18 cellular contexts compared by ENCODE assay signal in the genomic region with DNA sequence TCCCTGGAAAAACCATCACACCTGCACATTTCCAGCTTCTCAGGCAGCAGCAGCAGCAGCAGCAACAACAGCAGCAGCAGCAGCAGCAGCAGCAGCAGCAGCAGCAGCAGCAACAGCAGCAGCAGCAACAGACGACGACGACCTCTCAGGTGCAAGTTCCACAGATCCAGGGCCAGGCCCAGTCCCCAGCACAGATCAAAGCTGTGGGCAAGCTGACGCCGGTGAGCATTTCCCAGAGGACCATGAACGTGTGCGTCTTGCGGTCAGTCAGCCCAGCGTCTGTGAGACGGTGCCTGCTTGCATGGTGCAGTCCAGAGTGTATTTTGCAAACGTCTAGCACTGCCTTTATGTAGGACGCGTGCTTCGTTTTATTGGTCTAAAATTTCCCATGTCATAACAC.
DNase-seq lines count a peak whose midpoint lies in the region; ATAC-seq and TF ChIP-seq lines count a peak whose summit lies in the region.
"Had no signal": no experiment of that assay in that cellular context is flagged by ENCODE, and none has a peak within 500 bp of the region (broad histone marks: within the 10 kb centered on the region; RNA-seq: fewer than 3 reads in every experiment).

No MANE protein-coding gene starts in this region.

- no peaks in the 10 kb centered on the region for H3K9me2 ChIP-seq in OCI-LY1 (ENCODE audit: low read depth, low read length)

- H3F3A ChIP-seq in OCI-LY1 (ENCODE audit: insufficient read depth, low read length), result peaks cover 18% of the 10 kb centered on the region; the same call in 1 of the 2 replicates

- H2AFZ ChIP-seq in OCI-LY1 (ENCODE audit: low read length), result no peak overlapping the region
- H2AFZ ChIP-seq: GM23338 had no signal

- ATAC-seq in GM18519 (IDR thresholded peaks at IDR 0.05; ENCODE audit: low FRiP score, unreplicated experiment), result no peak
- ATAC-seq: GM12878, GM23338 had no signal

- H3K36me3 ChIP-seq in OCI-LY1 (ENCODE audit: insufficient read depth, low read length) (peaks cover 39% of the 10 kb centered on the region; the same call in 1 of the 2 replicates), spleen (peaks cover 0 to 100% (median 62%) of the 10 kb centered on the region in 6 donors)

- no peaks in the 10 kb centered on the region for H4K20me1 ChIP-seq in OCI-LY1 (ENCODE audit: insufficient read depth, low read length)

- TF ChIP-seq POLR2A in spleen (IDR thresholded peaks at IDR 0.05), result no peak

- H3K27ac ChIP-seq in OCI-LY1 (ENCODE audit: low read depth, low read length, poor library complexity, severe bottlenecking), result peak overlapping the region; percentile 94
- H3K27ac ChIP-seq in spleen, result no peak overlapping the region
- H3K27ac ChIP-seq: 22Rv1 had no signal

- H3K4me1 Mint-ChIP-seq in T-helper 2 cell treated with Interferon-gamma antibody and Interleukin-4, amounts not matched to agents 5 μg/mL and 100 μg/mL, for 36 hours (ENCODE audit: low read depth), result peaks cover 15% of the 10 kb centered on the region
- H3K4me1 Mint-ChIP-seq in nephron progenitor cell, result peaks cover 38% of the 10 kb centered on the region
- H3K4me1 Mint-ChIP-seq in activated naive CD8-positive, alpha-beta T cell treated with anti-CD3 and anti-CD28 coated beads for 36 hours, result peaks cover 24% of the 10 kb centered on the region
- H3K4me1 Mint-ChIP-seq: GM23338 had no signal

- H3K4me3 ChIP-seq in OCI-LY1 (ENCODE audit: low read depth, low read length, poor library complexity, severe bottlenecking) (no peak overlapping the region), spleen (no peak overlapping the region)
- H3K4me3 ChIP-seq: GM12878, GM23338 had no signal

- H3K9me3 ChIP-seq in OCI-LY1 (ENCODE audit: low read length) (no peaks in the 10 kb centered on the region), spleen (no peaks in the 10 kb centered on the region)

- H3K4me3 Mint-ChIP-seq in T-helper 2 cell treated with Interferon-gamma antibody and Interleukin-4, amounts not matched to agents 5 μg/mL and 100 μg/mL, for 36 hours, result no peak overlapping the region
- peak overlapping the region; percentile 63 for H3K4me3 Mint-ChIP-seq in nephron progenitor cell
- no peak overlapping the region for H3K4me3 Mint-ChIP-seq in activated naive CD8-positive, alpha-beta T cell treated with anti-CD3 and anti-CD28 coated beads for 36 hours
- H3K4me3 Mint-ChIP-seq: CD4-positive, alpha-beta T cell; GM23338; IgD-negative memory B cell had no signal

- peaks cover 34% of the 10 kb centered on the region for H3K36me3 Mint-ChIP-seq in T-helper 2 cell treated with Interferon-gamma antibody and Interleukin-4, amounts not matched to agents 5 μg/mL and 100 μg/mL, for 36 hours (ENCODE audit: low read depth)
- peaks cover 52% of the 10 kb centered on the region for H3K36me3 Mint-ChIP-seq in nephron progenitor cell (ENCODE audit: low read depth)
- peaks cover 17% of the 10 kb centered on the region for H3K36me3 Mint-ChIP-seq in activated naive CD8-positive, alpha-beta T cell treated with anti-CD3 and anti-CD28 coated beads for 36 hours

- intact Hi-C loops in spleen (cut with DNase I; ENCODE audit: low total_unique reads), result no loop called here

- no peaks in the 10 kb centered on the region for H3K9me3 Mint-ChIP-seq in T-helper 2 cell treated with Interferon-gamma antibody and Interleukin-4, amounts not matched to agents 5 μg/mL and 100 μg/mL, for 36 hours
- H3K9me3 Mint-ChIP-seq in nephron progenitor cell, result no peaks in the 10 kb centered on the region
- H3K9me3 Mint-ChIP-seq in activated naive CD8-positive, alpha-beta T cell treated with anti-CD3 and anti-CD28 coated beads for 36 hours, result no peaks in the 10 kb centered on the region
- H3K9me3 Mint-ChIP-seq: CD4-positive, alpha-beta T cell; GM23338; IgD-negative memory B cell had no signal

- H3K27me3 Mint-ChIP-seq in T-helper 2 cell treated with Interferon-gamma antibody and Interleukin-4, amounts not matched to agents 5 μg/mL and 100 μg/mL, for 36 hours (ENCODE audit: low read depth), result no peaks in the 10 kb centered on the region
- no peaks in the 10 kb centered on the region for H3K27me3 Mint-ChIP-seq in nephron progenitor cell (ENCODE audit: low read depth, poor library complexity)
- no peaks in the 10 kb centered on the region for H3K27me3 Mint-ChIP-seq in activated naive CD8-positive, alpha-beta T cell treated with anti-CD3 and anti-CD28 coated beads for 36 hours
- H3K27me3 Mint-ChIP-seq: CD4-positive, alpha-beta T cell; IgD-negative memory B cell had no signal

- 87 to 93% (median 90%) methylated on average over 11 to 14 of the region's 14 CpGs for WGBS in spleen, 5 donors

- H3K4me1 ChIP-seq in OCI-LY1 (ENCODE audit: insufficient read depth, low read length, severe bottlenecking) (peaks cover 63% of the 10 kb centered on the region), spleen (peaks cover 0 to 45% (median 26%) of the 10 kb centered on the region in 6 donors)

- no peak overlapping the region; the same call in 1 of the 2 replicates for H3K9ac ChIP-seq in OCI-LY1 (ENCODE audit: low read length)

- TF ChIP-seq CTCF in OCI-LY1 (IDR thresholded peaks at IDR 0.05; ENCODE audit: low read length) (no peak), nephron progenitor cell (IDR thresholded peaks at IDR 0.05) (no peak), spleen (IDR thresholded peaks at IDR 0.05 in 8 of 11, conservative IDR thresholded peaks at IDR 0.05 in 3 of 11) (no peak)

- H3K27me3 ChIP-seq in OCI-LY1 (ENCODE audit: insufficient read depth, low read length) (no peaks in the 10 kb centered on the region), spleen (replicated peaks in 1 of 7) (no peaks in the 10 kb centered on the region)

- H3K4me2 ChIP-seq in OCI-LY1 (ENCODE audit: low read length), result no peak overlapping the region
- H3K4me2 ChIP-seq: GM23338 had no signal

- peak overlapping the region; percentile 13 for H3K27ac Mint-ChIP-seq in T-helper 2 cell treated with Interferon-gamma antibody and Interleukin-4, amounts not matched to agents 5 μg/mL and 100 μg/mL, for 36 hours
- peak overlapping the region; percentile 79 for H3K27ac Mint-ChIP-seq in nephron progenitor cell
- H3K27ac Mint-ChIP-seq in activated naive CD8-positive, alpha-beta T cell treated with anti-CD3 and anti-CD28 coated beads for 36 hours, result no peak overlapping the region
- H3K27ac Mint-ChIP-seq: GM23338 had no signal

- H3K79me2 ChIP-seq in OCI-LY1 (ENCODE audit: insufficient read depth, low read length), result no peaks in the 10 kb centered on the region

- DNase-seq in T-helper 2 cell treated with Interferon-gamma antibody and Interleukin-4, amounts not matched to agents 5 μg/mL and 100 μg/mL, for 36 hours (ENCODE audit: low spot score), result no peak
- no peak for DNase-seq in T-helper 2 cell
- no peak for DNase-seq in nephron progenitor cell
- DNase-seq in spleen, result peak; percentile 57
- no peak for DNase-seq in activated naive CD8-positive, alpha-beta T cell treated with anti-CD3 and anti-CD28 coated beads for 36 hours
- no peak for DNase-seq in NCI-H2107 treated with DMSO at 0.1 percent for 48 hours (lab: John Stamatoyannopoulos, UW; ENCODE audit: unreplicated experiment)
- DNase-seq: AML-193; C1 segment of cervical spinal cord; Calu3; CD4-positive, alpha-beta T cell; DMS 273 treated with DMSO at 0.1 percent for 48 hours; H7 had no signal
